In genomic region chr1:145792484-145792883, GRCh38 we compare ENCODE assay signal across 20 cellular contexts. TPM values are rescaled to one million over a fixed set of nuclear protein-coding genes. Genes with fewer than 3 reads are reported as not detected.
DNase-seq lines count a peak whose midpoint lies in the region; ATAC-seq and TF ChIP-seq lines count a peak whose summit lies in the region.
"Had no signal": no experiment of that assay in that cellular context is flagged by ENCODE, and none has a peak within 500 bp of the region (broad histone marks: within the 10 kb centered on the region; RNA-seq: fewer than 3 reads in every experiment).

No MANE protein-coding gene starts in this region.

- H3K4ac ChIP-seq in mesenchymal stem cell (ENCODE audit: low read depth in 1 of 2, low read length in 2 of 2): no peak overlapping the region

- no peak overlapping the region for H4K8ac ChIP-seq in mesenchymal stem cell (ENCODE audit: low read length)

- H2BK120ac ChIP-seq in mesenchymal stem cell (ENCODE audit: low read depth, low read length): no peak overlapping the region

- H3K18ac ChIP-seq in mesenchymal stem cell (ENCODE audit: low read depth in 1 of 2, low read length in 2 of 2): no peak overlapping the region

- H3K36me3 Mint-ChIP-seq in CD4-positive, CD25-positive, alpha-beta regulatory T cell: peaks cover 48% of the 10 kb centered on the region

- peaks cover 4 to 23% (median 13%) of the 10 kb centered on the region in 4 donors for H3K4me1 Mint-ChIP-seq in CD4-positive, CD25-positive, alpha-beta regulatory T cell
- H3K4me1 Mint-ChIP-seq: B cell had no signal

- H3K27ac Mint-ChIP-seq in CD4-positive, CD25-positive, alpha-beta regulatory T cell: peak overlapping the region in 2 of 3 donors; percentile 10 to 47
- H3K27ac Mint-ChIP-seq: B cell; CD4-positive, alpha-beta T cell had no signal

- H3K79me2 ChIP-seq in OCI-LY3 (ENCODE audit: low read length) (peaks cover 48% of the 10 kb centered on the region), GM23248 (ENCODE audit: insufficient read depth) (peaks cover 99% of the 10 kb centered on the region)

- H3K14ac ChIP-seq in mesenchymal stem cell (ENCODE audit: low read length in 2 of 2): no peak overlapping the region

- H3K4me3 ChIP-seq in CD4-positive, CD25-positive, alpha-beta regulatory T cell (ENCODE audit: low read depth, low read length): no peak overlapping the region
- H3K4me3 ChIP-seq in OCI-LY3 (ENCODE audit: low read length): 0 out of 2 replicates have a peak overlapping the region, but pooled peaks have one; percentile 8
- H3K4me3 ChIP-seq in mesenchymal stem cell (ENCODE audit: insufficient read depth in 1 of 2, low read depth in 1 of 2, low read length in 2 of 2): no peak overlapping the region
- H3K4me3 ChIP-seq in GM23248: no peak overlapping the region
- H3K4me3 ChIP-seq: BLaER1 had no signal

- no peak overlapping the region for H2AFZ ChIP-seq in OCI-LY3 (ENCODE audit: low read depth, low read length)
- no peak overlapping the region for H2AFZ ChIP-seq in mesenchymal stem cell (ENCODE audit: low read depth, low read length)
- H2AFZ ChIP-seq in GM23248: no peak overlapping the region

- no peak overlapping the region for H2BK12ac ChIP-seq in mesenchymal stem cell (ENCODE audit: low read length in 2 of 2)

- 100% methylated on average over 1 of the region's 1 CpG for WGBS in mesenchymal stem cell
- 88 to 97% methylated on average over 1 of the region's 1 CpG for WGBS in GM23248 (ENCODE audit: low coverage in 1 of 2, low lambda C conversion rate in 2 of 2, missing lambda C conversion rate in 2 of 2), 2 experiments

- no peaks in the 10 kb centered on the region for H3F3A ChIP-seq in GM23248 (ENCODE audit: insufficient read depth)

- H2AK5ac ChIP-seq in mesenchymal stem cell (ENCODE audit: low read length, severe bottlenecking): no peak overlapping the region

- no peak overlapping the region for H3K4me3 Mint-ChIP-seq in CD4-positive, CD25-positive, alpha-beta regulatory T cell
- H3K4me3 Mint-ChIP-seq: B cell; CD4-positive, alpha-beta T cell had no signal

- H3K79me1 ChIP-seq in mesenchymal stem cell (replicated peaks; ENCODE audit: low read length, poor library complexity, severe bottlenecking): peaks cover 19% of the 10 kb centered on the region

- TF ChIP-seq CTCF in GM13976 (IDR thresholded peaks at IDR 0.05; ENCODE audit: borderline replicate concordance, control extremely low read depth, extremely low read depth, insufficient read depth, missing control alignments) (no peak), OCI-LY3 (IDR thresholded peaks at IDR 0.05; ENCODE audit: low read depth, low read length) (no peak)

- H3K27ac ChIP-seq in CD4-positive, CD25-positive, alpha-beta regulatory T cell (ENCODE audit: insufficient read depth, low read length, poor library complexity, severe bottlenecking): no peak overlapping the region
- H3K27ac ChIP-seq in OCI-LY3 (ENCODE audit: low read length) (peak overlapping the region; percentile 38), mesenchymal stem cell (ENCODE audit: low read length, poor library complexity, severe bottlenecking) (peak overlapping the region; percentile 64), GM23248 (no peak overlapping the region)
- H3K27ac ChIP-seq: 22Rv1, BLaER1, C4-2B had no signal

- H3K9me3 ChIP-seq in CD4-positive, CD25-positive, alpha-beta regulatory T cell (ENCODE audit: control insufficient read depth in 2 of 2, low read length in 2 of 2): peaks cover 12 to 19% of the 10 kb centered on the region in 2 experiments
- peaks cover 12% of the 10 kb centered on the region for H3K9me3 ChIP-seq in OCI-LY3 (ENCODE audit: insufficient read depth, low read length)
- peaks cover 9% of the 10 kb centered on the region for H3K9me3 ChIP-seq in mesenchymal stem cell (ENCODE audit: control insufficient read depth, low read length)
- H3K9me3 ChIP-seq in GM23248 (ENCODE audit: low read depth): no peaks in the 10 kb centered on the region

- H3K36me3 ChIP-seq in CD4-positive, CD25-positive, alpha-beta regulatory T cell (ENCODE audit: control insufficient read depth, insufficient read depth, low read length): peaks cover 8% of the 10 kb centered on the region
- H3K36me3 ChIP-seq in OCI-LY3 (replicated peaks; ENCODE audit: low read depth, low read length): peaks cover 24% of the 10 kb centered on the region
- H3K36me3 ChIP-seq in mesenchymal stem cell (ENCODE audit: control insufficient read depth in 1 of 2, insufficient read depth in 2 of 2, low read depth in 1 of 2, low read length in 2 of 2): peaks cover 7 to 27% of the 10 kb centered on the region in 2 experiments
- peaks cover 5% of the 10 kb centered on the region; the same call in 1 of the 2 replicates for H3K36me3 ChIP-seq in GM23248 (ENCODE audit: low read depth)

- H3K23ac ChIP-seq in mesenchymal stem cell (ENCODE audit: low read length in 2 of 2): no peak overlapping the region

- no peak overlapping the region for H4K91ac ChIP-seq in mesenchymal stem cell (ENCODE audit: low read length)

- H3K4me2 ChIP-seq in OCI-LY3 (ENCODE audit: low read length): peak overlapping the region; percentile 39
- H3K4me2 ChIP-seq in mesenchymal stem cell (ENCODE audit: low read length, poor library complexity, severe bottlenecking): no peak overlapping the region
- no peak overlapping the region for H3K4me2 ChIP-seq in GM23248 (ENCODE audit: unreplicated experiment)
- H3K4me2 ChIP-seq: BLaER1 had no signal

- H3K4me1 ChIP-seq in CD4-positive, CD25-positive, alpha-beta regulatory T cell (ENCODE audit: control insufficient read depth, insufficient read depth, low read length, poor library complexity, severe bottlenecking): no peaks in the 10 kb centered on the region
- H3K4me1 ChIP-seq in OCI-LY3 (ENCODE audit: low read length) (peaks cover 14% of the 10 kb centered on the region), mesenchymal stem cell (ENCODE audit: control insufficient read depth, insufficient read depth, low read depth, low read length) (peaks cover 4% of the 10 kb centered on the region), GM23248 (ENCODE audit: insufficient read depth) (no peaks in the 10 kb centered on the region)
- H3K4me1 ChIP-seq: BLaER1 had no signal

- peaks cover 0 to 12% (median 9%) of the 10 kb centered on the region in 7 donors for H3K9me3 Mint-ChIP-seq in CD4-positive, CD25-positive, alpha-beta regulatory T cell

- H4K20me1 ChIP-seq in OCI-LY3 (ENCODE audit: insufficient read depth, low read length) (peaks cover 14% of the 10 kb centered on the region; the same call in 1 of the 2 replicates), GM23248 (ENCODE audit: insufficient read depth) (no peaks in the 10 kb centered on the region)

- ATAC-seq in CD4-positive, CD25-positive, alpha-beta regulatory T cell (ENCODE audit: low read depth in 2 of 2): no peak
- ATAC-seq in HG02678 (IDR thresholded peaks at IDR 0.05; ENCODE audit: unreplicated experiment) (no peak), Right ventricle myocardium superior (ENCODE audit: poor library complexity) (no peak)

- H3K27me3 ChIP-seq in CD4-positive, CD25-positive, alpha-beta regulatory T cell (ENCODE audit: control insufficient read depth, insufficient read depth, low read length): no peaks in the 10 kb centered on the region
- H3K27me3 ChIP-seq in OCI-LY3 (ENCODE audit: low read depth, low read length): no peaks in the 10 kb centered on the region
- H3K27me3 ChIP-seq in mesenchymal stem cell (ENCODE audit: control insufficient read depth in 1 of 2, insufficient read depth in 1 of 2, low read length in 2 of 2): no peaks in the 10 kb centered on the region
- no peaks in the 10 kb centered on the region for H3K27me3 ChIP-seq in GM23248 (replicated peaks; ENCODE audit: insufficient read depth)
- H3K27me3 ChIP-seq: BLaER1 had no signal

- no peak overlapping the region for H2BK15ac ChIP-seq in mesenchymal stem cell (ENCODE audit: low read depth, poor library complexity, severe bottlenecking)

- H2BK5ac ChIP-seq in mesenchymal stem cell (ENCODE audit: low read depth, low read length, poor library complexity, severe bottlenecking): peak overlapping the region; percentile 31

- no peaks in the 10 kb centered on the region for H3K27me3 Mint-ChIP-seq in CD4-positive, CD25-positive, alpha-beta regulatory T cell
- H3K27me3 Mint-ChIP-seq: B cell; CD4-positive, alpha-beta T cell had no signal

- H3K9me2 ChIP-seq in GM23248 (ENCODE audit: insufficient read depth): no peaks in the 10 kb centered on the region

- no peak overlapping the region for H3K9ac ChIP-seq in OCI-LY3 (ENCODE audit: low read length)
- H3K9ac ChIP-seq in mesenchymal stem cell (ENCODE audit: low read length): no peak overlapping the region
- no peak overlapping the region for H3K9ac ChIP-seq in GM23248
- H3K9ac ChIP-seq: BLaER1 had no signal

- intact Hi-C loops in Right ventricle myocardium superior (cut with DNase I): no loop called here

- in situ Hi-C loops in GM13976 (cut with MboI; ENCODE audit: low sequenced_read_pairs, unreplicated experiment) (no loop called here), GM23248 (cut with MboI) (no loop called here)

- no peak for DNase-seq in CD4-positive, CD25-positive, alpha-beta regulatory T cell
- DNase-seq in GM13976 (ENCODE audit: low spot score): peak; percentile 27
- DNase-seq in mesenchymal stem cell: no peak
- no peak for DNase-seq in activated T-cell treated with anti-CD3 and anti-CD28 coated beads, Interleukin-2, amount 50 U/mL, for 48 hours
- no peak for DNase-seq in GM23248
- no peak for DNase-seq in Right ventricle myocardium superior
- DNase-seq: Calu3; CD4-positive, alpha-beta T cell; COR-L47; DMS53; DMS79 treated with DMSO at 0.1 percent for 48 hours; GF-D8; H7; HCEC 1CT had no signal

RNA-seq across cellular contexts. Expression of gene RNF115, which starts 31.4 kb away (rescaled TPM):
- 17.3 TPM for total RNA-seq in CD4-positive, CD25-positive, alpha-beta regulatory T cell
- polyA plus RNA-seq in CD4-positive, CD25-positive, alpha-beta regulatory T cell: 1 to 10 TPM; 4.1 to 7.6 (median 6.0) TPM
- 11.4 TPM for polyA plus RNA-seq in mesenchymal stem cell (2013, experiment 1 of 2)
- polyA plus RNA-seq in mesenchymal stem cell (2013, experiment 2 of 2): 12.7 TPM
- 14.5 and 14.8 TPM in 2 replicates for total RNA-seq in GM23248 (2014; rRNA removed; shearing (Covaris generic))
- polyA plus RNA-seq in GM23248 (2016; fragmentation: Nextera tagmentation; extraction: Ambion mirVana): 13.9 and 14.2 TPM in 2 replicates
- 46.5 TPM for total RNA-seq in Right ventricle myocardium superior

RNA-seq across cellular contexts. Expression of gene POLR3C, which starts 31.5 kb away (rescaled TPM):
- total RNA-seq in CD4-positive, CD25-positive, alpha-beta regulatory T cell: 30.3 TPM
- polyA plus RNA-seq in CD4-positive, CD25-positive, alpha-beta regulatory T cell: 10 to 100 TPM; 45.1 to 52.2 (median 48.0) TPM
- 22.4 TPM for polyA plus RNA-seq in mesenchymal stem cell (2013, experiment 1 of 2)
- 22.5 TPM for polyA plus RNA-seq in mesenchymal stem cell (2013, experiment 2 of 2)
- total RNA-seq in GM23248 (2014; rRNA removed; shearing (Covaris generic)): 23.1 and 42.2 TPM in 2 replicates
- polyA plus RNA-seq in GM23248 (2016; fragmentation: Nextera tagmentation; extraction: Ambion mirVana): 38.4 and 39.0 TPM in 2 replicates
- 12.2 TPM for total RNA-seq in Right ventricle myocardium superior

RNA-seq across cellular contexts. Expression of gene NUDT17, which starts 52.9 kb away (rescaled TPM):
- total RNA-seq in CD4-positive, CD25-positive, alpha-beta regulatory T cell: 3.5 TPM
- 1 to 10 TPM; 1.6 to 4.8 (median 2.8) TPM for polyA plus RNA-seq in CD4-positive, CD25-positive, alpha-beta regulatory T cell
- 4.0 TPM for polyA plus RNA-seq in mesenchymal stem cell (2013, experiment 1 of 2)
- 4.3 TPM for polyA plus RNA-seq in mesenchymal stem cell (2013, experiment 2 of 2)
- total RNA-seq in GM23248 (2014; rRNA removed; shearing (Covaris generic)): 5.9 and 12.0 TPM in 2 replicates
- 7.8 and 9.5 TPM in 2 replicates for polyA plus RNA-seq in GM23248 (2016; fragmentation: Nextera tagmentation; extraction: Ambion mirVana)
- 2.9 TPM for total RNA-seq in Right ventricle myocardium superior

Comparison
In these comparisons a context has a peak if more than half of its experiments do, and no peak if none do; other contexts are left out.
1. H3K27ac ChIP-seq: peak in OCI-LY3 (single experiment) and mesenchymal stem cell (single experiment); none in CD4-positive, CD25-positive, alpha-beta regulatory T cell (single experiment) and GM23248 (single experiment).